In genomic region chr3:171028779-171029232, GRCh38 we compare ENCODE assay signal across 10 cellular contexts. TPM values are rescaled to one million over a fixed set of nuclear protein-coding genes. Genes with fewer than 3 reads are reported as not detected.
A peak's percentile ranks its signal among the peaks of the same experiment; 100 is the strongest.
DNase-seq lines count a peak whose midpoint lies in the region; ATAC-seq and TF ChIP-seq lines count a peak whose summit lies in the region.
"Had no signal": no experiment of that assay in that cellular context is flagged by ENCODE, and none has a peak within 500 bp of the region (broad histone marks: within the 10 kb centered on the region; RNA-seq: fewer than 3 reads in every experiment).

No MANE protein-coding gene starts in this region.

- H3K36me3 ChIP-seq in PC-3 (ENCODE audit: low read depth, low read length): no peaks in the 10 kb centered on the region
- no peaks in the 10 kb centered on the region for H3K36me3 ChIP-seq in naive thymus-derived CD4-positive, alpha-beta T cell (ENCODE audit: control insufficient read depth in 2 of 3, insufficient read depth in 3 of 3, low read length in 3 of 3)

- H3K27me3 ChIP-seq in PC-3 (ENCODE audit: low read length): no peaks in the 10 kb centered on the region
- peaks cover 0 to 4% of the 10 kb centered on the region in 2 donors for H3K27me3 ChIP-seq in naive thymus-derived CD4-positive, alpha-beta T cell (ENCODE audit: control insufficient read depth in 2 of 2, insufficient read depth in 2 of 2, low read length in 2 of 2)

- H3K4me3 Mint-ChIP-seq in naive thymus-derived CD4-positive, alpha-beta T cell: no peak overlapping the region
- no peak overlapping the region for H3K4me3 Mint-ChIP-seq in stimulated activated effector memory CD8-positive, alpha-beta T cell treated with anti-CD3 and anti-CD28 coated beads, Interleukin-12 subunit alpha, Interleukin-12 subunit beta, amount 100 ng/mL, for 72 hours
- H3K4me3 Mint-ChIP-seq: CD4-positive, CD25-positive, alpha-beta regulatory T cell had no signal

- no peaks in the 10 kb centered on the region for H3F3A ChIP-seq in PC-3 (ENCODE audit: low read length, unreplicated experiment)

- no peak for TF ChIP-seq CTCF in AG09309 (IDR thresholded peaks at IDR 0.05; ENCODE audit: control insufficient read depth, insufficient read depth, low read depth, low read length, missing control alignments)
- TF ChIP-seq CTCF in PC-3 (conservative IDR thresholded peaks at IDR 0.05; ENCODE audit: low read depth, low read length): no peak

- no peak overlapping the region for H2AFZ ChIP-seq in PC-3 (ENCODE audit: low read length)

- intact Hi-C loops in PC-3 (cut with micrococcal nuclease) (no loop called here), head of caudate nucleus (cut with DNase I) (no loop called here)
- intact Hi-C loops in naive thymus-derived CD4-positive, alpha-beta T cell (cut with micrococcal nuclease): no loop called here

- H3K9me3 ChIP-seq in PC-3 (ENCODE audit: low read length): no peaks in the 10 kb centered on the region
- H3K9me3 ChIP-seq in naive thymus-derived CD4-positive, alpha-beta T cell (ENCODE audit: control insufficient read depth in 2 of 3, low read length in 3 of 3): no peaks in the 10 kb centered on the region

- H3K4me3 ChIP-seq in AG09309 (ENCODE audit: control insufficient read depth, low read depth, low read length) (peak overlapping the region; percentile 38), PC-3 (ENCODE audit: low read length) (no peak overlapping the region)
- H3K4me3 ChIP-seq in naive thymus-derived CD4-positive, alpha-beta T cell (ENCODE audit: low read length): peak overlapping the region; percentile 25

- ATAC-seq in PC-3: no peak
- ATAC-seq in naive thymus-derived CD4-positive, alpha-beta T cell: peak; percentile 8
- no peak for ATAC-seq in HG02571 (IDR thresholded peaks at IDR 0.05; ENCODE audit: unreplicated experiment)
- ATAC-seq in stimulated activated effector memory CD8-positive, alpha-beta T cell treated with anti-CD3 and anti-CD28 coated beads, Interleukin-12 subunit alpha, Interleukin-12 subunit beta, amount 100 ng/mL, for 72 hours: no peak
- ATAC-seq in GM21526 (IDR thresholded peaks at IDR 0.05; ENCODE audit: low FRiP score, unreplicated experiment): no peak

- POLR2A ChIA-PET in PC-3 (lab: Charles Lee; ENCODE audit: unreplicated experiment): no interaction called here
- POLR2A ChIA-PET in naive thymus-derived CD4-positive, alpha-beta T cell (lab: Charles Lee): no interaction called here

- H3K9me2 ChIP-seq in PC-3 (replicated peaks; ENCODE audit: low read length): no peaks in the 10 kb centered on the region

- H3K27ac ChIP-seq in PC-3 (ENCODE audit: low read length): no peak overlapping the region
- H3K27ac ChIP-seq in naive thymus-derived CD4-positive, alpha-beta T cell (ENCODE audit: low read depth, low read length): no peak overlapping the region

- H3K4me1 ChIP-seq in PC-3 (ENCODE audit: insufficient read depth, low read length): no peaks in the 10 kb centered on the region
- H3K4me1 ChIP-seq in naive thymus-derived CD4-positive, alpha-beta T cell (ENCODE audit: control insufficient read depth in 2 of 2, insufficient read depth in 2 of 2, low read length in 2 of 2): no peaks in the 10 kb centered on the region

- no peak overlapping the region for H3K9ac ChIP-seq in PC-3 (ENCODE audit: low read length)

- no peaks in the 10 kb centered on the region for H3K79me2 ChIP-seq in PC-3 (ENCODE audit: low read length)

- H4K20me1 ChIP-seq in PC-3 (ENCODE audit: low read length): no peaks in the 10 kb centered on the region

- H3K9me3 Mint-ChIP-seq in naive thymus-derived CD4-positive, alpha-beta T cell: no peaks in the 10 kb centered on the region
- H3K9me3 Mint-ChIP-seq in stimulated activated effector memory CD8-positive, alpha-beta T cell treated with anti-CD3 and anti-CD28 coated beads, Interleukin-12 subunit alpha, Interleukin-12 subunit beta, amount 100 ng/mL, for 72 hours: no peaks in the 10 kb centered on the region
- H3K9me3 Mint-ChIP-seq: CD4-positive, CD25-positive, alpha-beta regulatory T cell had no signal

- H3K4me2 ChIP-seq in PC-3 (ENCODE audit: low read length): no peak overlapping the region

- peaks cover 0 to 27% (median 14%) of the 10 kb centered on the region in 5 donors for H3K27me3 Mint-ChIP-seq in naive thymus-derived CD4-positive, alpha-beta T cell

- no peaks in the 10 kb centered on the region for H3K36me3 Mint-ChIP-seq in naive thymus-derived CD4-positive, alpha-beta T cell
- H3K36me3 Mint-ChIP-seq in stimulated activated effector memory CD8-positive, alpha-beta T cell treated with anti-CD3 and anti-CD28 coated beads, Interleukin-12 subunit alpha, Interleukin-12 subunit beta, amount 100 ng/mL, for 72 hours: no peaks in the 10 kb centered on the region
- H3K36me3 Mint-ChIP-seq: CD4-positive, CD25-positive, alpha-beta regulatory T cell had no signal

- H3K27ac Mint-ChIP-seq in naive thymus-derived CD4-positive, alpha-beta T cell: no peak overlapping the region
- H3K27ac Mint-ChIP-seq in stimulated activated effector memory CD8-positive, alpha-beta T cell treated with anti-CD3 and anti-CD28 coated beads, Interleukin-12 subunit alpha, Interleukin-12 subunit beta, amount 100 ng/mL, for 72 hours: no peak overlapping the region
- H3K27ac Mint-ChIP-seq: CD4-positive, CD25-positive, alpha-beta regulatory T cell had no signal

- CTCF ChIA-PET in PC-3 (lab: Charles Lee): no interaction called here
- CTCF ChIA-PET in naive thymus-derived CD4-positive, alpha-beta T cell (lab: Charles Lee): interaction anchor here (0.6 kb wide), 1 partner anchor 584 kb away, joined by 6 read pairs; no protein-coding TSS in a partner anchor

- peak; percentile 61 for DNase-seq in AG09309 (ENCODE audit: low read depth)
- peak; percentile 36 for DNase-seq in PC-3
- peak; percentile 96 for DNase-seq in fibroblast of peridontal ligament (ENCODE audit: extremely low read depth)
- DNase-seq in naive thymus-derived CD4-positive, alpha-beta T cell: no peak
- DNase-seq in stimulated activated effector memory CD8-positive, alpha-beta T cell treated with anti-CD3 and anti-CD28 coated beads, Interleukin-12 subunit alpha, Interleukin-12 subunit beta, amount 100 ng/mL, for 72 hours (ENCODE audit: low spot score in 2 of 2): no peak
- DNase-seq in head of caudate nucleus: no peak

- H3K4me1 Mint-ChIP-seq in naive thymus-derived CD4-positive, alpha-beta T cell: peaks cover 0 to 6% (median 0%) of the 10 kb centered on the region in 7 donors
- no peaks in the 10 kb centered on the region for H3K4me1 Mint-ChIP-seq in stimulated activated effector memory CD8-positive, alpha-beta T cell treated with anti-CD3 and anti-CD28 coated beads, Interleukin-12 subunit alpha, Interleukin-12 subunit beta, amount 100 ng/mL, for 72 hours

- no TSS peak for BruUV-seq in PC-3 (replicated peaks; lab: Mats Ljungman, UMichigan)

RNA-seq across cellular contexts. Expression of gene SLC2A2, which starts 2.3 kb away (rescaled TPM):
- total RNA-seq in PC-3 (2014; rRNA removed): not detected in 2 replicates
- total RNA-seq in naive thymus-derived CD4-positive, alpha-beta T cell: not detected
- not detected for polyA plus RNA-seq in naive thymus-derived CD4-positive, alpha-beta T cell
- total RNA-seq: CD4-positive, CD25-positive, alpha-beta regulatory T cell; lower leg skin had no signal
- polyA plus RNA-seq: CD4-positive, CD25-positive, alpha-beta regulatory T cell had no signal

Comparison
In these comparisons a context has a peak if more than half of its experiments do, and no peak if none do; other contexts are left out.
1. DNase-seq: peak in AG09309 (single experiment), PC-3 (single experiment) and fibroblast of peridontal ligament (single experiment); none in naive thymus-derived CD4-positive, alpha-beta T cell (0 of 9), stimulated activated effector memory CD8-positive, alpha-beta T cell treated with anti-CD3 and anti-CD28 coated beads, Interleukin-12 subunit alpha, Interleukin-12 subunit beta, amount 100 ng/mL, for 72 hours (0 of 2) and head of caudate nucleus (0 of 42).